ENCODE assay signal across 8 cellular contexts in the genomic region with DNA sequence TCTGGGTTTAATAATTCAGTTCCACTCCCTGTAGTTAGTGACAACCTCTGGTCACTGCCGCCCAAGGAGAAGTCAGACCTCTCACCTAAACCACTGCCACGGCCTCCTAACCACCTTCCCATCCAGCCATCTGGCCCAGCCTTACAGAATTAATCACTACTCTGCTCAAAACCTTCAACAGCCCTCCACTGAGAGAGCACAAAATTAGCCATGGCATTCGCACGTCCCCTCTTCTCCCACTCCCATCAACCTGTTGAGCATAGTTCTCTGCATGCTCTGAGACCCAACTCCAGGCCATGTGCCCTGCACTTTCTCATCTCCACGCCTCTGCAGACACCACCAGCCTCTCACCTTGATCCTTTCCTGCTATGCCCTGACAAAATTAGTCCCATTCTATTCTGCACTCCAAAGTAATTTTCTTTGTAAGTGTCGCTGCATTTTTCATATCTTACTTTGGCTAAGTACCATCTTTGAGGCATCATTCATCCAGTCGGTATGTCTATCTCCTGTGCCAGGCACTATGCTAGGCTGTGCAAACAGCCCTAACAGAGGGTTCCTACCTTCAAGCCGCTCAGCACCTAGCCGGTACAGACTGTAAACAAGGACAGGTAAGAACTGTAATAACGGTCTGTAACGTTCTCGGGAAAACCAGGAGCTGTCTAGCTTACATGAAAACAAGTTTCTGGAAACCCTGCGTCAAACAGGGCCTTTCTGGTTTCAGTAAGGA. TPM values are rescaled to one million over a fixed set of nuclear protein-coding genes. Genes with fewer than 3 reads are reported as not detected.
DNase-seq lines count a peak whose midpoint lies in the region; ATAC-seq and TF ChIP-seq lines count a peak whose summit lies in the region.

No MANE protein-coding gene starts in this region.

- H3K9ac ChIP-seq in OCI-LY1 (ENCODE audit: low read length), result peak overlapping the region; percentile 73

- no peaks in the 10 kb centered on the region for H3K9me2 ChIP-seq in OCI-LY1 (ENCODE audit: low read depth, low read length)

- peak overlapping the region; percentile 86 for H3K4me2 ChIP-seq in OCI-LY1 (ENCODE audit: low read length)

- H3K36me3 Mint-ChIP-seq in endothelial cell (ENCODE audit: low read depth, unreplicated experiment), result peaks cover 4% of the 10 kb centered on the region
- peaks cover 8% of the 10 kb centered on the region for H3K36me3 Mint-ChIP-seq in nephron (ENCODE audit: low read depth)

- TF ChIP-seq CTCF in OCI-LY1 (IDR thresholded peaks at IDR 0.05; ENCODE audit: low read length) (no peak), endothelial cell (IDR thresholded peaks at IDR 0.05; ENCODE audit: unreplicated experiment) (no peak), nephron (IDR thresholded peaks at IDR 0.05; ENCODE audit: unreplicated experiment in 3 of 3) (no peak)

- H3K36me3 ChIP-seq in OCI-LY1 (ENCODE audit: insufficient read depth, low read length), result peaks cover 15% of the 10 kb centered on the region

- no peaks in the 10 kb centered on the region for H3K9me3 Mint-ChIP-seq in endothelial cell (ENCODE audit: unreplicated experiment)
- no peaks in the 10 kb centered on the region for H3K9me3 Mint-ChIP-seq in nephron

- H3K79me2 ChIP-seq in OCI-LY1 (ENCODE audit: insufficient read depth, low read length), result no peaks in the 10 kb centered on the region

- ATAC-seq in HG02938 (IDR thresholded peaks at IDR 0.05; ENCODE audit: unreplicated experiment), result no peak

- no peaks in the 10 kb centered on the region for H3K9me3 ChIP-seq in OCI-LY1 (ENCODE audit: low read length)

- H3K4me1 ChIP-seq in OCI-LY1 (ENCODE audit: insufficient read depth, low read length, severe bottlenecking), result peaks cover 22% of the 10 kb centered on the region

- DNase-seq in NCI-H2171 treated with DMSO at 0.1 percent for 48 hours (lab: John Stamatoyannopoulos, UW) (peak; percentile 15), NCI-H2171 (lab: John Stamatoyannopoulos, UW) (no peak), endothelial cell (ENCODE audit: low spot score) (no peak), GF-D8 (lab: John Stamatoyannopoulos, UW) (no peak), HT-29 (ENCODE audit: low spot score) (no peak)

- H3K4me3 Mint-ChIP-seq in endothelial cell (ENCODE audit: unreplicated experiment) (peak overlapping the region; percentile 87), nephron (peak overlapping the region; percentile 76 to 89 (median 85))

- H3K27me3 Mint-ChIP-seq in endothelial cell (ENCODE audit: unreplicated experiment) (peaks cover 5% of the 10 kb centered on the region), nephron (ENCODE audit: low read depth) (no peaks in the 10 kb centered on the region)

- H3K4me3 ChIP-seq in OCI-LY1 (ENCODE audit: low read depth, low read length, poor library complexity, severe bottlenecking), result peak overlapping the region; percentile 77

- no peak overlapping the region for H3K27ac Mint-ChIP-seq in endothelial cell (ENCODE audit: unreplicated experiment)
- peak overlapping the region in 2 of 3 experiments; percentile 26 to 50 for H3K27ac Mint-ChIP-seq in nephron

- no peaks in the 10 kb centered on the region for H3K27me3 ChIP-seq in OCI-LY1 (ENCODE audit: insufficient read depth, low read length)

- no peak overlapping the region for H2AFZ ChIP-seq in OCI-LY1 (ENCODE audit: low read length)

- no peak overlapping the region for H3K27ac ChIP-seq in OCI-LY1 (ENCODE audit: low read depth, low read length, poor library complexity, severe bottlenecking)

- no peaks in the 10 kb centered on the region for H4K20me1 ChIP-seq in OCI-LY1 (ENCODE audit: insufficient read depth, low read length)

- H3K4me1 Mint-ChIP-seq in endothelial cell (ENCODE audit: unreplicated experiment) (peaks cover 10% of the 10 kb centered on the region), nephron (peaks cover 17% of the 10 kb centered on the region)

- H3F3A ChIP-seq in OCI-LY1 (ENCODE audit: insufficient read depth, low read length), result no peaks in the 10 kb centered on the region

RNA-seq across cellular contexts. Expression of gene COPRS, which starts 1.0 kb away (rescaled TPM):
- 22.9 TPM for total RNA-seq in endothelial cell (ENCODE audit: unreplicated experiment)
- total RNA-seq in HT-29 (2014; rRNA removed; shearing (Covaris generic)), result 137 and 139 TPM in 2 replicates

RNA-seq across cellular contexts. Expression of gene UTP6, which starts 43.4 kb away (rescaled TPM):
- 68.1 TPM for total RNA-seq in endothelial cell (ENCODE audit: unreplicated experiment)
- total RNA-seq in HT-29 (2014; rRNA removed; shearing (Covaris generic)), result 40.8 and 44.4 TPM in 2 replicates
